ENCODE assay signal across 8 cellular contexts in genomic region chr11:76861490-76861953, GRCh38. TPM values are rescaled to one million over a fixed set of nuclear protein-coding genes. Genes with fewer than 3 reads are reported as not detected.
DNase-seq lines count a peak whose midpoint lies in the region; ATAC-seq lines count a peak whose summit lies in the region.

No MANE protein-coding gene starts in this region.

- H3K9me3 Mint-ChIP-seq in activated CD8-positive, alpha-beta memory T cell treated with anti-CD3 and anti-CD28 coated beads, Interleukin-2, amount 10 ng/mL, durations not matched to agents 7 days and 5 days (ENCODE audit: low read depth) = no peaks in the 10 kb centered on the region
- peaks cover 0 to 3% of the 10 kb centered on the region in 2 donors for H3K9me3 Mint-ChIP-seq in activated T-cell treated with anti-CD3 and anti-CD28 coated beads, Interleukin-2, amount 50 U/mL, for 72 hours
- H3K9me3 Mint-ChIP-seq in stimulated activated naive CD8-positive, alpha-beta T cell treated with anti-CD3 and anti-CD28 coated beads, Interleukin-15, amount 100 ng/mL, for 72 hours = no peaks in the 10 kb centered on the region

- no peak for DNase-seq in activated CD8-positive, alpha-beta memory T cell treated with anti-CD3 and anti-CD28 coated beads, Interleukin-2, amount 10 ng/mL, durations not matched to agents 7 days and 5 days
- no peak for DNase-seq in activated CD8-positive, alpha-beta memory T cell treated with anti-CD3 and anti-CD28 coated beads, Interleukin-2, amount 50 U/mL, for 4 hours
- DNase-seq in activated T-cell treated with anti-CD3 and anti-CD28 coated beads, Interleukin-2, amount 50 U/mL, for 72 hours = peak in 1 of 2 donors; percentile 10
- DNase-seq in stimulated activated naive CD8-positive, alpha-beta T cell treated with anti-CD3 and anti-CD28 coated beads, Interleukin-15, amount 100 ng/mL, for 72 hours = no peak
- no peak for DNase-seq in NCI-H446 (lab: John Stamatoyannopoulos, UW)
- DNase-seq in kidney glomerular epithelial cell (lab: John Stamatoyannopoulos, UW) = no peak
- no peak for DNase-seq in HuH-7 (ENCODE audit: low spot score)

- H3K27ac Mint-ChIP-seq in activated CD8-positive, alpha-beta memory T cell treated with anti-CD3 and anti-CD28 coated beads, Interleukin-2, amount 10 ng/mL, durations not matched to agents 7 days and 5 days = peak overlapping the region; percentile 52
- H3K27ac Mint-ChIP-seq in activated T-cell treated with anti-CD3 and anti-CD28 coated beads, Interleukin-2, amount 50 U/mL, for 72 hours = peak overlapping the region; percentile 34
- peak overlapping the region; percentile 7 to 93 for H3K27ac Mint-ChIP-seq in stimulated activated naive CD8-positive, alpha-beta T cell treated with anti-CD3 and anti-CD28 coated beads, Interleukin-15, amount 100 ng/mL, for 72 hours

- CTCF ChIA-PET in activated CD8-positive, alpha-beta memory T cell treated with anti-CD3 and anti-CD28 coated beads, Interleukin-2, amount 10 ng/mL, durations not matched to agents 7 days and 5 days (lab: Charles Lee) = interaction anchor here (0.6 to 1.2 kb wide), 2 partner anchors 57 to 114 kb away, joined by 3 read pairs; no protein-coding TSS in a partner anchor

- no peak for ATAC-seq in activated CD8-positive, alpha-beta memory T cell treated with anti-CD3 and anti-CD28 coated beads, Interleukin-2, amount 10 ng/mL, durations not matched to agents 7 days and 5 days
- ATAC-seq in activated T-cell treated with anti-CD3 and anti-CD28 coated beads, Interleukin-2, amount 50 U/mL, for 72 hours (replicated peaks in 1 of 2) = no peak
- ATAC-seq in stimulated activated naive CD8-positive, alpha-beta T cell treated with anti-CD3 and anti-CD28 coated beads, Interleukin-15, amount 100 ng/mL, for 72 hours = no peak

- peaks cover under 1% of the 10 kb centered on the region for H3K27me3 Mint-ChIP-seq in activated CD8-positive, alpha-beta memory T cell treated with anti-CD3 and anti-CD28 coated beads, Interleukin-2, amount 10 ng/mL, durations not matched to agents 7 days and 5 days
- no peaks in the 10 kb centered on the region for H3K27me3 Mint-ChIP-seq in activated T-cell treated with anti-CD3 and anti-CD28 coated beads, Interleukin-2, amount 50 U/mL, for 72 hours (ENCODE audit: low read depth)
- H3K27me3 Mint-ChIP-seq in stimulated activated naive CD8-positive, alpha-beta T cell treated with anti-CD3 and anti-CD28 coated beads, Interleukin-15, amount 100 ng/mL, for 72 hours = no peaks in the 10 kb centered on the region

- peak overlapping the region; percentile 73 for H3K9ac ChIP-seq in iPS-15b (ENCODE audit: low read depth, low read length)

- no peaks in the 10 kb centered on the region for H3K36me3 ChIP-seq in iPS-15b (ENCODE audit: control insufficient read depth, insufficient read depth, low read length)

- H3K4me1 Mint-ChIP-seq in activated CD8-positive, alpha-beta memory T cell treated with anti-CD3 and anti-CD28 coated beads, Interleukin-2, amount 10 ng/mL, durations not matched to agents 7 days and 5 days = peaks cover 24% of the 10 kb centered on the region
- peaks cover 29% of the 10 kb centered on the region for H3K4me1 Mint-ChIP-seq in activated T-cell treated with anti-CD3 and anti-CD28 coated beads, Interleukin-2, amount 50 U/mL, for 72 hours (ENCODE audit: low read depth)
- peaks cover 21% of the 10 kb centered on the region for H3K4me1 Mint-ChIP-seq in stimulated activated naive CD8-positive, alpha-beta T cell treated with anti-CD3 and anti-CD28 coated beads, Interleukin-15, amount 100 ng/mL, for 72 hours

- peak overlapping the region; percentile 70 for H3K4me3 ChIP-seq in iPS-15b (ENCODE audit: low read depth, low read length)

- no peaks in the 10 kb centered on the region for H3K9me3 ChIP-seq in iPS-15b (ENCODE audit: control insufficient read depth, insufficient read depth, low read length)

- peak overlapping the region; percentile 92 for H3K4me3 Mint-ChIP-seq in activated CD8-positive, alpha-beta memory T cell treated with anti-CD3 and anti-CD28 coated beads, Interleukin-2, amount 10 ng/mL, durations not matched to agents 7 days and 5 days
- H3K4me3 Mint-ChIP-seq in activated T-cell treated with anti-CD3 and anti-CD28 coated beads, Interleukin-2, amount 50 U/mL, for 72 hours = peak overlapping the region; percentile 91 to 92
- H3K4me3 Mint-ChIP-seq in stimulated activated naive CD8-positive, alpha-beta T cell treated with anti-CD3 and anti-CD28 coated beads, Interleukin-15, amount 100 ng/mL, for 72 hours = peak overlapping the region; percentile 86 to 95

- H3K36me3 Mint-ChIP-seq in activated CD8-positive, alpha-beta memory T cell treated with anti-CD3 and anti-CD28 coated beads, Interleukin-2, amount 10 ng/mL, durations not matched to agents 7 days and 5 days = peaks cover 19% of the 10 kb centered on the region
- H3K36me3 Mint-ChIP-seq in activated T-cell treated with anti-CD3 and anti-CD28 coated beads, Interleukin-2, amount 50 U/mL, for 72 hours (ENCODE audit: insufficient read depth in 2 of 2) = no peaks in the 10 kb centered on the region

- H3K4me1 ChIP-seq in iPS-15b (ENCODE audit: control insufficient read depth, insufficient read depth, low read length) = peaks cover 11% of the 10 kb centered on the region

- no peaks in the 10 kb centered on the region for H3K27me3 ChIP-seq in iPS-15b (ENCODE audit: control insufficient read depth, insufficient read depth, low read length)

RNA-seq across cellular contexts. Expression of gene ACER3, which starts 0.8 kb away (rescaled TPM):
- total RNA-seq in activated CD8-positive, alpha-beta memory T cell treated with anti-CD3 and anti-CD28 coated beads, Interleukin-2, amount 10 ng/mL, durations not matched to agents 7 days and 5 days = 10 to 100 TPM; 11.0 to 13.3 TPM
- total RNA-seq in activated T-cell treated with anti-CD3 and anti-CD28 coated beads, Interleukin-2, amount 50 U/mL, for 72 hours = 10 to 100 TPM; 13.1 to 16.2 TPM
